Comparison of ENCODE assay signal across 1 cellular context in the genomic region with DNA sequence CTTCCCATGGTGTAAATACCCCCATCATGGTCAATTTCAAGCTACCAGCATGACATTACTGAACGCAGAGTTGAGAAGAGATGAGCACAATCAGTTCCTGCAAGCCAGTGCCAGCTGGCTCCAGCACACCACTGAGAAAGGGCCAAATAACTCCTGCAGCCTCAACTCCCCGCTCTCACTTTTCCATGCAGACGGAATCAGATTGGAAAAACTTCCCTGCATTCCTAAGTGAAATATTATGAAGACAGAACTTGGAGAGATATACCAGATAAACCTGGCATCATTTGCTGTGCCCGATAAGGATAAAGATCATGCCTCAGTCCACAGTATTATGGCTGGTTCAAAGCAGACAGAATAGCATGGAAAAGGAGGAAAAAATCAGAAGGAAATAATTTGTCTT.
TF ChIP-seq lines count a peak whose summit lies in the region.

No MANE protein-coding gene starts in this region.

TF ChIP-seq in GM23338, 12 proteins besides CTCF, POLR2A, EP300 and RAD21 (continued from another document):
- TF ChIP-seq, protein P1, sequence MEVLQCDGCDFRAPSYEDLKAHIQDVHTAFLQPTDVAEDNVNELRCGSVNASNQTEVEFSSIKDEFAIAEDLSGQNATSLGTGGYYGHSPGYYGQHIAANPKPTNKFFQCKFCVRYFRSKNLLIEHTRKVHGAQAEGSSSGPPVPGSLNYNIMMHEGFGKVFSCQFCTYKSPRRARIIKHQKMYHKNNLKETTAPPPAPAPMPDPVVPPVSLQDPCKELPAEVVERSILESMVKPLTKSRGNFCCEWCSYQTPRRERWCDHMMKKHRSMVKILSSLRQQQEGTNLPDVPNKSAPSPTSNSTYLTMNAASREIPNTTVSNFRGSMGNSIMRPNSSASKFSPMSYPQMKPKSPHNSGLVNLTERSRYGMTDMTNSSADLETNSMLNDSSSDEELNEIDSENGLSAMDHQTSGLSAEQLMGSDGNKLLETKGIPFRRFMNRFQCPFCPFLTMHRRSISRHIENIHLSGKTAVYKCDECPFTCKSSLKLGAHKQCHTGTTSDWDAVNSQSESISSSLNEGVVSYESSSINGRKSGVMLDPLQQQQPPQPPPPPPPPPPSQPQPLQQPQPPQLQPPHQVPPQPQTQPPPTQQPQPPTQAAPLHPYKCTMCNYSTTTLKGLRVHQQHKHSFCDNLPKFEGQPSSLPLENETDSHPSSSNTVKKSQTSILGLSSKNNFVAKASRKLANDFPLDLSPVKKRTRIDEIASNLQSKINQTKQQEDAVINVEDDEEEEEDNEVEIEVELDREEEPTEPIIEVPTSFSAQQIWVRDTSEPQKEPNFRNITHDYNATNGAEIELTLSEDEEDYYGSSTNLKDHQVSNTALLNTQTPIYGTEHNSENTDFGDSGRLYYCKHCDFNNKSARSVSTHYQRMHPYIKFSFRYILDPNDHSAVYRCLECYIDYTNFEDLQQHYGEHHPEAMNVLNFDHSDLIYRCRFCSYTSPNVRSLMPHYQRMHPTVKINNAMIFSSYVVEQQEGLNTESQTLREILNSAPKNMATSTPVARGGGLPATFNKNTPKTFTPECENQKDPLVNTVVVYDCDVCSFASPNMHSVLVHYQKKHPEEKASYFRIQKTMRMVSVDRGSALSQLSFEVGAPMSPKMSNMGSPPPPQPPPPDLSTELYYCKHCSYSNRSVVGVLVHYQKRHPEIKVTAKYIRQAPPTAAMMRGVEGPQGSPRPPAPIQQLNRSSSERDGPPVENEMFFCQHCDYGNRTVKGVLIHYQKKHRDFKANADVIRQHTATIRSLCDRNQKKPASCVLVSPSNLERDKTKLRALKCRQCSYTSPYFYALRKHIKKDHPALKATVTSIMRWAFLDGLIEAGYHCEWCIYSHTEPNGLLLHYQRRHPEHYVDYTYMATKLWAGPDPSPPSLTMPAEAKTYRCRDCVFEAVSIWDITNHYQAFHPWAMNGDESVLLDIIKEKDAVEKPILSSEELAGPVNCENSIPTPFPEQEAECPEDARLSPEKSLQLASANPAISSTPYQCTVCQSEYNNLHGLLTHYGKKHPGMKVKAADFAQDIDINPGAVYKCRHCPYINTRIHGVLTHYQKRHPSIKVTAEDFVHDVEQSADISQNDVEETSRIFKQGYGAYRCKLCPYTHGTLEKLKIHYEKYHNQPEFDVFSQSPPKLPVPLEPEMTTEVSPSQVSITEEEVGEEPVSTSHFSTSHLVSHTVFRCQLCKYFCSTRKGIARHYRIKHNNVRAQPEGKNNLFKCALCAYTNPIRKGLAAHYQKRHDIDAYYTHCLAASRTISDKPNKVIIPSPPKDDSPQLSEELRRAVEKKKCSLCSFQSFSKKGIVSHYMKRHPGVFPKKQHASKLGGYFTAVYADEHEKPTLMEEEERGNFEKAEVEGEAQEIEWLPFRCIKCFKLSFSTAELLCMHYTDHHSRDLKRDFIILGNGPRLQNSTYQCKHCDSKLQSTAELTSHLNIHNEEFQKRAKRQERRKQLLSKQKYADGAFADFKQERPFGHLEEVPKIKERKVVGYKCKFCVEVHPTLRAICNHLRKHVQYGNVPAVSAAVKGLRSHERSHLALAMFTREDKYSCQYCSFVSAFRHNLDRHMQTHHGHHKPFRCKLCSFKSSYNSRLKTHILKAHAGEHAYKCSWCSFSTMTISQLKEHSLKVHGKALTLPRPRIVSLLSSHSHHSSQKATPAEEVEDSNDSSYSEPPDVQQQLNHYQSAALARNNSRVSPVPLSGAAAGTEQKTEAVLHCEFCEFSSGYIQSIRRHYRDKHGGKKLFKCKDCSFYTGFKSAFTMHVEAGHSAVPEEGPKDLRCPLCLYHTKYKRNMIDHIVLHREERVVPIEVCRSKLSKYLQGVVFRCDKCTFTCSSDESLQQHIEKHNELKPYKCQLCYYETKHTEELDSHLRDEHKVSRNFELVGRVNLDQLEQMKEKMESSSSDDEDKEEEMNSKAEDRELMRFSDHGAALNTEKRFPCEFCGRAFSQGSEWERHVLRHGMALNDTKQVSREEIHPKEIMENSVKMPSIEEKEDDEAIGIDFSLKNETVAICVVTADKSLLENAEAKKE (CRISPR knock-in tag; IDR thresholded peaks at IDR 0.05), result no peak
- TF ChIP-seq, protein P2, sequence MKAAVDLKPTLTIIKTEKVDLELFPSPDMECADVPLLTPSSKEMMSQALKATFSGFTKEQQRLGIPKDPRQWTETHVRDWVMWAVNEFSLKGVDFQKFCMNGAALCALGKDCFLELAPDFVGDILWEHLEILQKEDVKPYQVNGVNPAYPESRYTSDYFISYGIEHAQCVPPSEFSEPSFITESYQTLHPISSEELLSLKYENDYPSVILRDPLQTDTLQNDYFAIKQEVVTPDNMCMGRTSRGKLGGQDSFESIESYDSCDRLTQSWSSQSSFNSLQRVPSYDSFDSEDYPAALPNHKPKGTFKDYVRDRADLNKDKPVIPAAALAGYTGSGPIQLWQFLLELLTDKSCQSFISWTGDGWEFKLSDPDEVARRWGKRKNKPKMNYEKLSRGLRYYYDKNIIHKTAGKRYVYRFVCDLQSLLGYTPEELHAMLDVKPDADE (IDR thresholded peaks at IDR 0.05), result no peak
